ENCODE assay signal across 1 cellular context in the genomic region with DNA sequence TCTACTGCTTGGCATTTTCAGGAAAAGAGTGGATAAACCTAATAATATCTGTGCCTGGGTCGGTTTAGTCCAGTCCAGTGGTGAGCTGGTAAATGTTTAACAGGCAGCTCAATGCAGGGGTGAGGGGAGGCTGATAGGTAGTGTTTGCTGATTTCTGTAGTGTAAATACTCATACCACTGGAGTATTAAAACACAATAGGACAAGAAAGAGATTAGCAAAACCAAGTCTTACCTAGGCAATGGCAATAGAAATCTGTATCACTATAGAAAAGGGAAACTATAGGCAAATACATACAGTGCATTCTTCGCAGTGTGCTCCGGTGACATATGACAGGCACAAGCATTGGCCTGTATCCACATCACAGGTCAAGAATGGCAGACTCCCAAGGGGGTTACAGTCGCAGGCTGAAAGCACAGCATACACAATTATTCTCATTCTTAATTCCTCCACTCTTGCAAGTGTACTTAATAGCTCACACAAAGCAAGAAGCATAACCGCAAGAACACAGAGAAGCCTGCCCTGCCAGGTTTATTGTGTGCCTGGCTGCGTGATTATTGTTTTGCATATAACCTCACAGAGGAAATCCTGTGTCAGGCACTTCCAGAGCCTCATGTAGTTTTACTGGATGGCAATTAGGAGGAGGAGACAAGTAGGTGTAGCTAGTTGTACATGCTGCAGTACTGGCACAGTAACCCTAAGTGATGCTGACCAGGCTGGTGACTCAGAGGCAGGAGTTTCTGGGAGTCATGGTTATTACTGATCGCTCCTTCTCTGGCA.
TF ChIP-seq lines count a peak whose summit lies in the region.

No MANE protein-coding gene starts in this region.

TF ChIP-seq in HepG2, 621 proteins besides CTCF, POLR2A, EP300 and RAD21 (continued from another document and continues in another):
- TF ChIP-seq, protein P1, sequence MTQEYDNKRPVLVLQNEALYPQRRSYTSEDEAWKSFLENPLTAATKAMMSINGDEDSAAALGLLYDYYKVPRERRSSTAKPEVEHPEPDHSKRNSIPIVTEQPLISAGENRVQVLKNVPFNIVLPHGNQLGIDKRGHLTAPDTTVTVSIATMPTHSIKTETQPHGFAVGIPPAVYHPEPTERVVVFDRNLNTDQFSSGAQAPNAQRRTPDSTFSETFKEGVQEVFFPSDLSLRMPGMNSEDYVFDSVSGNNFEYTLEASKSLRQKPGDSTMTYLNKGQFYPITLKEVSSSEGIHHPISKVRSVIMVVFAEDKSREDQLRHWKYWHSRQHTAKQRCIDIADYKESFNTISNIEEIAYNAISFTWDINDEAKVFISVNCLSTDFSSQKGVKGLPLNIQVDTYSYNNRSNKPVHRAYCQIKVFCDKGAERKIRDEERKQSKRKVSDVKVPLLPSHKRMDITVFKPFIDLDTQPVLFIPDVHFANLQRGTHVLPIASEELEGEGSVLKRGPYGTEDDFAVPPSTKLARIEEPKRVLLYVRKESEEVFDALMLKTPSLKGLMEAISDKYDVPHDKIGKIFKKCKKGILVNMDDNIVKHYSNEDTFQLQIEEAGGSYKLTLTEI (CRISPR knock-in tag; conservative IDR thresholded peaks at IDR 0.05): no peak
- TF ChIP-seq RERE (CRISPR knock-in tag; IDR thresholded peaks at IDR 0.05; ENCODE audit: low read depth): 0 out of 2 replicates have a peak, but pooled peaks have one; percentile 14
- TF ChIP-seq, protein P2, sequence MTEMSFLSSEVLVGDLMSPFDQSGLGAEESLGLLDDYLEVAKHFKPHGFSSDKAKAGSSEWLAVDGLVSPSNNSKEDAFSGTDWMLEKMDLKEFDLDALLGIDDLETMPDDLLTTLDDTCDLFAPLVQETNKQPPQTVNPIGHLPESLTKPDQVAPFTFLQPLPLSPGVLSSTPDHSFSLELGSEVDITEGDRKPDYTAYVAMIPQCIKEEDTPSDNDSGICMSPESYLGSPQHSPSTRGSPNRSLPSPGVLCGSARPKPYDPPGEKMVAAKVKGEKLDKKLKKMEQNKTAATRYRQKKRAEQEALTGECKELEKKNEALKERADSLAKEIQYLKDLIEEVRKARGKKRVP (CRISPR knock-in tag; IDR thresholded peaks at IDR 0.05): 0 out of 4 replicates have a peak, but pooled peaks of 1 of the 2 experiments have one; percentile 12
- no peak for TF ChIP-seq ZNF543 (CRISPR knock-in tag; IDR thresholded peaks at IDR 0.05)
- no peak for TF ChIP-seq ARHGAP35 (CRISPR knock-in tag; IDR thresholded peaks at IDR 0.05; ENCODE audit: borderline replicate concordance)
- TF ChIP-seq ZBTB20 (CRISPR knock-in tag; IDR thresholded peaks at IDR 0.05; ENCODE audit: borderline replicate concordance, low read depth): no peak
- no peak for TF ChIP-seq GZF1 (CRISPR knock-in tag; IDR thresholded peaks at IDR 0.05)
- TF ChIP-seq TAF1 (CRISPR knock-in tag; IDR thresholded peaks at IDR 0.05): no peak
- TF ChIP-seq SP2 (CRISPR knock-in tag; IDR thresholded peaks at IDR 0.05): no peak
- TF ChIP-seq, protein P3, sequence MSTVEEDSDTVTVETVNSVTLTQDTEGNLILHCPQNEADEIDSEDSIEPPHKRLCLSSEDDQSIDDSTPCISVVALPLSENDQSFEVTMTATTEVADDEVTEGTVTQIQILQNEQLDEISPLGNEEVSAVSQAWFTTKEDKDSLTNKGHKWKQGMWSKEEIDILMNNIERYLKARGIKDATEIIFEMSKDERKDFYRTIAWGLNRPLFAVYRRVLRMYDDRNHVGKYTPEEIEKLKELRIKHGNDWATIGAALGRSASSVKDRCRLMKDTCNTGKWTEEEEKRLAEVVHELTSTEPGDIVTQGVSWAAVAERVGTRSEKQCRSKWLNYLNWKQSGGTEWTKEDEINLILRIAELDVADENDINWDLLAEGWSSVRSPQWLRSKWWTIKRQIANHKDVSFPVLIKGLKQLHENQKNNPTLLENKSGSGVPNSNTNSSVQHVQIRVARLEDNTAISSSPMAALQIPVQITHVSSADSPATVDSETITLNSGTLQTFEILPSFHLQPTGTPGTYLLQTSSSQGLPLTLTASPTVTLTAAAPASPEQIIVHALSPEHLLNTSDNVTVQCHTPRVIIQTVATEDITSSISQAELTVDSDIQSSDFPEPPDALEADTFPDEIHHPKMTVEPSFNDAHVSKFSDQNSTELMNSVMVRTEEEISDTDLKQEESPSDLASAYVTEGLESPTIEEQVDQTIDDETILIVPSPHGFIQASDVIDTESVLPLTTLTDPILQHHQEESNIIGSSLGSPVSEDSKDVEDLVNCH (CRISPR knock-in tag; IDR thresholded peaks at IDR 0.05): no peak
- TF ChIP-seq ZNF629 (CRISPR knock-in tag; conservative IDR thresholded peaks at IDR 0.05): no peak
- TF ChIP-seq ZBTB49 (CRISPR knock-in tag; IDR thresholded peaks at IDR 0.05; ENCODE audit: borderline replicate concordance): no peak
- TF ChIP-seq RXRA (CRISPR knock-in tag; IDR thresholded peaks at IDR 0.05): no peak
- TF ChIP-seq HBP1 (CRISPR knock-in tag; IDR thresholded peaks at IDR 0.05; ENCODE audit: low read depth): no peak
- TF ChIP-seq HNRNPUL1 (IDR thresholded peaks at IDR 0.05; ENCODE audit: low read depth, low read length): peak; percentile 60; the same call in 1 of the 2 replicates
- no peak for TF ChIP-seq ZNF562 (CRISPR knock-in tag; IDR thresholded peaks at IDR 0.05; ENCODE audit: borderline replicate concordance)
- no peak for TF ChIP-seq ZNF34 (CRISPR knock-in tag; IDR thresholded peaks at IDR 0.05; ENCODE audit: borderline replicate concordance)
- no peak for TF ChIP-seq STAT6 (CRISPR knock-in tag; IDR thresholded peaks at IDR 0.05; ENCODE audit: borderline replicate concordance)
- no peak for TF ChIP-seq ZSCAN12 (CRISPR knock-in tag; IDR thresholded peaks at IDR 0.05)
- TF ChIP-seq, protein P4, sequence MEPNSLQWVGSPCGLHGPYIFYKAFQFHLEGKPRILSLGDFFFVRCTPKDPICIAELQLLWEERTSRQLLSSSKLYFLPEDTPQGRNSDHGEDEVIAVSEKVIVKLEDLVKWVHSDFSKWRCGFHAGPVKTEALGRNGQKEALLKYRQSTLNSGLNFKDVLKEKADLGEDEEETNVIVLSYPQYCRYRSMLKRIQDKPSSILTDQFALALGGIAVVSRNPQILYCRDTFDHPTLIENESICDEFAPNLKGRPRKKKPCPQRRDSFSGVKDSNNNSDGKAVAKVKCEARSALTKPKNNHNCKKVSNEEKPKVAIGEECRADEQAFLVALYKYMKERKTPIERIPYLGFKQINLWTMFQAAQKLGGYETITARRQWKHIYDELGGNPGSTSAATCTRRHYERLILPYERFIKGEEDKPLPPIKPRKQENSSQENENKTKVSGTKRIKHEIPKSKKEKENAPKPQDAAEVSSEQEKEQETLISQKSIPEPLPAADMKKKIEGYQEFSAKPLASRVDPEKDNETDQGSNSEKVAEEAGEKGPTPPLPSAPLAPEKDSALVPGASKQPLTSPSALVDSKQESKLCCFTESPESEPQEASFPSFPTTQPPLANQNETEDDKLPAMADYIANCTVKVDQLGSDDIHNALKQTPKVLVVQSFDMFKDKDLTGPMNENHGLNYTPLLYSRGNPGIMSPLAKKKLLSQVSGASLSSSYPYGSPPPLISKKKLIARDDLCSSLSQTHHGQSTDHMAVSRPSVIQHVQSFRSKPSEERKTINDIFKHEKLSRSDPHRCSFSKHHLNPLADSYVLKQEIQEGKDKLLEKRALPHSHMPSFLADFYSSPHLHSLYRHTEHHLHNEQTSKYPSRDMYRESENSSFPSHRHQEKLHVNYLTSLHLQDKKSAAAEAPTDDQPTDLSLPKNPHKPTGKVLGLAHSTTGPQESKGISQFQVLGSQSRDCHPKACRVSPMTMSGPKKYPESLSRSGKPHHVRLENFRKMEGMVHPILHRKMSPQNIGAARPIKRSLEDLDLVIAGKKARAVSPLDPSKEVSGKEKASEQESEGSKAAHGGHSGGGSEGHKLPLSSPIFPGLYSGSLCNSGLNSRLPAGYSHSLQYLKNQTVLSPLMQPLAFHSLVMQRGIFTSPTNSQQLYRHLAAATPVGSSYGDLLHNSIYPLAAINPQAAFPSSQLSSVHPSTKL (CRISPR knock-in tag; IDR thresholded peaks at IDR 0.05): peak; percentile 77
- no peak for TF ChIP-seq ASH2L (IDR thresholded peaks at IDR 0.05; ENCODE audit: insufficient read length, low read depth, low read length)
- no peak for TF ChIP-seq SCMH1 (CRISPR knock-in tag; IDR thresholded peaks at IDR 0.05; ENCODE audit: borderline replicate concordance)
- TF ChIP-seq ZNF674 (CRISPR knock-in tag; IDR thresholded peaks at IDR 0.05; ENCODE audit: low read depth): no peak
